ENCODE assay signal across 12 cellular contexts in the genomic region with DNA sequence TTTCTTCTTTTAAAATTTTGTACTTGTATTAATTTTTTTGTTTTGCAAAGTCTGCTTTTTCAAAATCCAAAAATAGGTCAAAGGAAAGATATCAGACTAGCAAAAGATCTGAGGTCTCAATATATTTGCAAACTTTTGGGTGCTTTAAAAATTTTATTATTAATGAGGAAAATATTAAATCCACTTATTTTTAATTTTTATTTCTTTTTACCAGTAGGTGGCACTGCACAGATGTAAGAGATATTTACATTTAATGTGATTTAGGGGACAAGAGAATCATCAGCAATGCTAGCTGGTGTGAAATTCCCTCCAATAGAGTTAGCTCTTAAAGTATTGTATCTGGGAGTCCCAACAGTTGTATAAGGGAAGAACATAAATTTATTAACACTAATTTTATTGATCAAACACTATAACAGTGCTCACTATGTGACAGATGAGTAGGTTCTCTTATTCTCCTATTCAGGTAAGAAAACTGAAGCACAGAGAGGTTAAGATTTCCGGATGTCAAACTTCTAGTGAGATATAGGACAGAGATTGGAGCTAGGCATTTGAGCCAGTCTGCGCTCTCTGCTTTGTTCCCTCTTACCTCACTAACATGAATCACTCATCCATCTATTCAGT. TPM values are rescaled to one million over a fixed set of nuclear protein-coding genes. Genes with fewer than 3 reads are reported as not detected.
DNase-seq lines count a peak whose midpoint lies in the region; ATAC-seq and TF ChIP-seq lines count a peak whose summit lies in the region.
"Had no signal": no experiment of that assay in that cellular context is flagged by ENCODE, and none has a peak within 500 bp of the region (broad histone marks: within the 10 kb centered on the region; RNA-seq: fewer than 3 reads in every experiment).

No MANE protein-coding gene starts in this region.

- no peaks in the 10 kb centered on the region for H3K4me1 Mint-ChIP-seq in activated CD8-positive, alpha-beta T cell treated with anti-CD3 and anti-CD28 coated beads for 36 hours (ENCODE audit: low read depth)
- no peaks in the 10 kb centered on the region for H3K4me1 Mint-ChIP-seq in activated CD8-positive, alpha-beta T cell treated with anti-CD3 and anti-CD28 coated beads, Interleukin-2, amount 10 ng/mL, durations not matched to agents 7 days and 5 days (ENCODE audit: low read depth)
- H3K4me1 Mint-ChIP-seq: stimulated activated effector memory CD8-positive, alpha-beta T cell treated with anti-CD3 and anti-CD28 coated beads, Interleukin-12 subunit alpha, Interleukin-12 subunit beta, amount 100 ng/mL, for 72 hours had no signal

- H3K27ac Mint-ChIP-seq in activated CD8-positive, alpha-beta T cell treated with anti-CD3 and anti-CD28 coated beads for 36 hours, result no peak overlapping the region
- H3K27ac Mint-ChIP-seq in activated CD8-positive, alpha-beta T cell treated with anti-CD3 and anti-CD28 coated beads, Interleukin-2, amount 10 ng/mL, durations not matched to agents 7 days and 5 days, result no peak overlapping the region
- H3K27ac Mint-ChIP-seq: stimulated activated effector memory CD8-positive, alpha-beta T cell treated with anti-CD3 and anti-CD28 coated beads, Interleukin-12 subunit alpha, Interleukin-12 subunit beta, amount 100 ng/mL, for 72 hours had no signal

- H3K4me3 Mint-ChIP-seq in activated CD8-positive, alpha-beta T cell treated with anti-CD3 and anti-CD28 coated beads for 36 hours, result no peak overlapping the region
- no peak overlapping the region for H3K4me3 Mint-ChIP-seq in activated CD8-positive, alpha-beta T cell treated with anti-CD3 and anti-CD28 coated beads, Interleukin-2, amount 10 ng/mL, durations not matched to agents 7 days and 5 days
- H3K4me3 Mint-ChIP-seq: stimulated activated effector memory CD8-positive, alpha-beta T cell treated with anti-CD3 and anti-CD28 coated beads, Interleukin-12 subunit alpha, Interleukin-12 subunit beta, amount 100 ng/mL, for 72 hours had no signal

- POLR2A ChIA-PET in activated CD8-positive, alpha-beta T cell treated with anti-CD3 and anti-CD28 coated beads for 36 hours (lab: Charles Lee), result no interaction called here
- POLR2A ChIA-PET in activated CD8-positive, alpha-beta T cell treated with anti-CD3 and anti-CD28 coated beads, Interleukin-2, amount 10 ng/mL, durations not matched to agents 7 days and 5 days (lab: Charles Lee), result no interaction called here

- no peaks in the 10 kb centered on the region for H3K36me3 Mint-ChIP-seq in activated CD8-positive, alpha-beta T cell treated with anti-CD3 and anti-CD28 coated beads for 36 hours (ENCODE audit: low read depth)
- no peaks in the 10 kb centered on the region for H3K36me3 Mint-ChIP-seq in activated CD8-positive, alpha-beta T cell treated with anti-CD3 and anti-CD28 coated beads, Interleukin-2, amount 10 ng/mL, durations not matched to agents 7 days and 5 days (ENCODE audit: low read depth)
- H3K36me3 Mint-ChIP-seq: stimulated activated effector memory CD8-positive, alpha-beta T cell treated with anti-CD3 and anti-CD28 coated beads, Interleukin-12 subunit alpha, Interleukin-12 subunit beta, amount 100 ng/mL, for 72 hours had no signal

- no peak for DNase-seq in activated CD8-positive, alpha-beta T cell treated with anti-CD3 and anti-CD28 coated beads for 36 hours
- no peak for DNase-seq in activated CD8-positive, alpha-beta T cell treated with anti-CD3 and anti-CD28 coated beads, Interleukin-2, amount 10 ng/mL, durations not matched to agents 7 days and 5 days
- peak; percentile 34 for DNase-seq in NCI-H748 (lab: John Stamatoyannopoulos, UW; ENCODE audit: unreplicated experiment)
- DNase-seq in epithelial cell of proximal tubule (ENCODE audit: low read depth), result no peak
- peak; percentile 13 for DNase-seq in renal cortical epithelial cell (ENCODE audit: low read depth)
- DNase-seq in substantia nigra (lab: John Stamatoyannopoulos, UW), result no peak
- DNase-seq in NCI-H524 treated with DMSO at 0.1 percent for 48 hours (lab: John Stamatoyannopoulos, UW), result no peak
- DNase-seq: activated CD4-positive, alpha-beta T cell treated with anti-CD3 and anti-CD28 coated beads for 48 hours; brain microvascular endothelial cell had no signal

- CTCF ChIA-PET in activated CD8-positive, alpha-beta T cell treated with anti-CD3 and anti-CD28 coated beads for 36 hours (lab: Charles Lee), result interaction anchor here (0.6 to 0.7 kb wide), 2 partner anchors 9 to 553 kb away, joined by 3 read pairs; no protein-coding TSS in a partner anchor
- CTCF ChIA-PET in activated CD8-positive, alpha-beta T cell treated with anti-CD3 and anti-CD28 coated beads, Interleukin-2, amount 10 ng/mL, durations not matched to agents 7 days and 5 days (lab: Charles Lee), result no interaction called here

- no peak for ATAC-seq in activated CD8-positive, alpha-beta T cell treated with anti-CD3 and anti-CD28 coated beads for 36 hours
- ATAC-seq in activated CD8-positive, alpha-beta T cell treated with anti-CD3 and anti-CD28 coated beads, Interleukin-2, amount 10 ng/mL, durations not matched to agents 7 days and 5 days, result no peak
- no peak for ATAC-seq in GM21717 (IDR thresholded peaks at IDR 0.05; ENCODE audit: unreplicated experiment)
- ATAC-seq: stimulated activated effector memory CD8-positive, alpha-beta T cell treated with anti-CD3 and anti-CD28 coated beads, Interleukin-12 subunit alpha, Interleukin-12 subunit beta, amount 100 ng/mL, for 72 hours had no signal

- no peak overlapping the region for H3K4me3 ChIP-seq in epithelial cell of proximal tubule (ENCODE audit: low read depth, low read length)
- H3K4me3 ChIP-seq: BLaER1 had no signal

- H3K27ac ChIP-seq in substantia nigra (ENCODE audit: low read depth, low read length, poor library complexity, severe bottlenecking), result no peak overlapping the region
- H3K27ac ChIP-seq: BLaER1, brain microvascular endothelial cell had no signal

- peak; percentile 28 for TF ChIP-seq CTCF in activated CD8-positive, alpha-beta T cell treated with anti-CD3 and anti-CD28 coated beads for 36 hours (IDR thresholded peaks at IDR 0.05)
- TF ChIP-seq CTCF in epithelial cell of proximal tubule (conservative IDR thresholded peaks at IDR 0.05; ENCODE audit: low read depth, low read length), result peak; percentile 45

- H3K27me3 Mint-ChIP-seq in activated CD8-positive, alpha-beta T cell treated with anti-CD3 and anti-CD28 coated beads for 36 hours, result no peaks in the 10 kb centered on the region
- H3K27me3 Mint-ChIP-seq in activated CD8-positive, alpha-beta T cell treated with anti-CD3 and anti-CD28 coated beads, Interleukin-2, amount 10 ng/mL, durations not matched to agents 7 days and 5 days (ENCODE audit: low read depth), result no peaks in the 10 kb centered on the region

- intact Hi-C loops in activated CD8-positive, alpha-beta T cell treated with anti-CD3 and anti-CD28 coated beads for 36 hours (cut with micrococcal nuclease), result no loop called here

- no peaks in the 10 kb centered on the region for H3K9me3 Mint-ChIP-seq in activated CD8-positive, alpha-beta T cell treated with anti-CD3 and anti-CD28 coated beads for 36 hours
- no peaks in the 10 kb centered on the region for H3K9me3 Mint-ChIP-seq in activated CD8-positive, alpha-beta T cell treated with anti-CD3 and anti-CD28 coated beads, Interleukin-2, amount 10 ng/mL, durations not matched to agents 7 days and 5 days (ENCODE audit: insufficient read depth)

RNA-seq across cellular contexts. Expression of a gene that starts 30.5 kb away (rescaled TPM):
- total RNA-seq in activated CD8-positive, alpha-beta T cell treated with anti-CD3 and anti-CD28 coated beads for 36 hours, result not detected
- not detected for total RNA-seq in activated CD8-positive, alpha-beta T cell treated with anti-CD3 and anti-CD28 coated beads, Interleukin-2, amount 10 ng/mL, durations not matched to agents 7 days and 5 days
- not detected in 2 replicates for total RNA-seq in epithelial cell of proximal tubule
- not detected in 2 replicates for total RNA-seq in renal cortical epithelial cell

Comparison
In these comparisons a context has a peak if more than half of its experiments do, and no peak if none do; other contexts are left out.
1. DNase-seq: peak in NCI-H748 (single experiment) and renal cortical epithelial cell (single experiment); none in activated CD8-positive, alpha-beta T cell treated with anti-CD3 and anti-CD28 coated beads for 36 hours (single experiment), activated CD8-positive, alpha-beta T cell treated with anti-CD3 and anti-CD28 coated beads, Interleukin-2, amount 10 ng/mL, durations not matched to agents 7 days and 5 days (single experiment), epithelial cell of proximal tubule (single experiment), substantia nigra (0 of 49) and NCI-H524 treated with DMSO at 0.1 percent for 48 hours (single experiment).